ENCODE assay signal across 23 cellular contexts in genomic region chrX:43805579-43805978, GRCh38.
DNase-seq lines count a peak whose midpoint lies in the region; ATAC-seq, FAIRE-seq and TF ChIP-seq lines count a peak whose summit lies in the region.
"Had no signal": no experiment of that assay in that cellular context is flagged by ENCODE, and none has a peak within 500 bp of the region (broad histone marks: within the 10 kb centered on the region; RNA-seq: fewer than 3 reads in every experiment).

No MANE protein-coding gene starts in this region.

- H3K4me3 ChIP-seq in small intestine (ENCODE audit: low read depth in 1 of 2, low read length in 2 of 2), result no peak overlapping the region
- H3K4me3 ChIP-seq: HAP-1 had no signal

- H3K36me3 ChIP-seq in small intestine (ENCODE audit: control insufficient read depth in 2 of 2, insufficient read depth in 2 of 2, low read length in 2 of 2), result peaks cover 0 to 2% of the 10 kb centered on the region in 2 donors
- H3K36me3 ChIP-seq: HAP-1 had no signal

- no peaks in the 10 kb centered on the region for H3K4me1 ChIP-seq in small intestine (ENCODE audit: control insufficient read depth in 2 of 2, insufficient read depth in 1 of 2, low read depth in 1 of 2, low read length in 1 of 2)
- H3K4me1 ChIP-seq: HAP-1 had no signal

- H3K4me1 Mint-ChIP-seq in natural killer cell, result no peaks in the 10 kb centered on the region
- H3K4me1 Mint-ChIP-seq: IgD-negative memory B cell had no signal

- ATAC-seq in natural killer cell, result no peak
- ATAC-seq: Right ventricle myocardium inferior had no signal

- peak; percentile 14 for DNase-seq in HT-29 (ENCODE audit: low spot score)
- DNase-seq in astrocyte of the hippocampus (ENCODE audit: low read depth, low spot score), result peak; percentile 9
- DNase-seq in iris pigment epithelial cell (ENCODE audit: low read depth), result peak; percentile 13
- DNase-seq in small intestine, result peak; percentile 20
- DNase-seq in SW 1271 (lab: John Stamatoyannopoulos, UW), result no peak
- no peak for DNase-seq in cardiac septum (ENCODE audit: low spot score)
- DNase-seq in natural killer cell, result no peak
- DNase-seq: AML-193; DMS79 treated with DMSO at 0.1 percent for 48 hours; Karpas-422; NCI-H1092 treated with DMSO at 0.1 percent for 48 hours; NCI-H146; NCI-H2081; NCI-H2171 treated with DMSO at 0.1 percent for 48 hours; NCI-H446 treated with DMSO at 0.1 percent for 48 hours; NCI-H69; NK-92 treated with Interleukin-12 subunit alpha and Interleukin-12 subunit beta, amount 100 ng/mL, for 24 hours had no signal

- intact Hi-C loops in cardiac septum (cut with DNase I), result no loop called here
- intact Hi-C loops in natural killer cell (cut with micrococcal nuclease), result no loop called here

- H3K27ac Mint-ChIP-seq in natural killer cell, result no peak overlapping the region
- H3K27ac Mint-ChIP-seq: IgD-negative memory B cell had no signal

- no peaks in the 10 kb centered on the region for H3K36me3 Mint-ChIP-seq in natural killer cell
- H3K36me3 Mint-ChIP-seq: IgD-negative memory B cell had no signal

- H3K9me3 ChIP-seq in small intestine (ENCODE audit: control insufficient read depth, low read depth), result no peaks in the 10 kb centered on the region
- H3K9me3 ChIP-seq: HAP-1 had no signal

- H3K27ac ChIP-seq in small intestine (ENCODE audit: low read depth in 1 of 2, low read length in 1 of 2), result no peak overlapping the region
- H3K27ac ChIP-seq: HL-60 had no signal

- peak; percentile 41 for FAIRE-seq in small intestine (lab: Jason Lieb, UNC)
- FAIRE-seq: HTR-8/SVneo, RCC 7860 had no signal

- H3K27me3 ChIP-seq in small intestine (ENCODE audit: control insufficient read depth in 2 of 2, insufficient read depth in 2 of 2, low read length in 2 of 2), result no peaks in the 10 kb centered on the region

- peaks cover 4 to 62% of the 10 kb centered on the region in 2 donors for H3K27me3 Mint-ChIP-seq in natural killer cell (ENCODE audit: low read depth in 2 of 2)

- no peaks in the 10 kb centered on the region for H3K9me3 Mint-ChIP-seq in natural killer cell
- H3K9me3 Mint-ChIP-seq: IgD-negative memory B cell had no signal

- 25 to 61% (median 52%) methylated on average over 2 of the region's 2 CpGs for WGBS in small intestine, 3 donors

- H3K4me3 Mint-ChIP-seq in natural killer cell, result no peak overlapping the region
- H3K4me3 Mint-ChIP-seq: IgD-negative memory B cell had no signal

- TF ChIP-seq CTCF in natural killer cell (IDR thresholded peaks at IDR 0.05), result no peak

Comparison
In these comparisons a context has a peak if more than half of its experiments do, and no peak if none do; other contexts are left out.
1. DNase-seq: peak in HT-29 (single experiment), astrocyte of the hippocampus (single experiment), iris pigment epithelial cell (single experiment) and small intestine (single experiment); none in SW 1271 (0 of 2), cardiac septum (single experiment) and natural killer cell (single experiment).